In the genomic region with DNA sequence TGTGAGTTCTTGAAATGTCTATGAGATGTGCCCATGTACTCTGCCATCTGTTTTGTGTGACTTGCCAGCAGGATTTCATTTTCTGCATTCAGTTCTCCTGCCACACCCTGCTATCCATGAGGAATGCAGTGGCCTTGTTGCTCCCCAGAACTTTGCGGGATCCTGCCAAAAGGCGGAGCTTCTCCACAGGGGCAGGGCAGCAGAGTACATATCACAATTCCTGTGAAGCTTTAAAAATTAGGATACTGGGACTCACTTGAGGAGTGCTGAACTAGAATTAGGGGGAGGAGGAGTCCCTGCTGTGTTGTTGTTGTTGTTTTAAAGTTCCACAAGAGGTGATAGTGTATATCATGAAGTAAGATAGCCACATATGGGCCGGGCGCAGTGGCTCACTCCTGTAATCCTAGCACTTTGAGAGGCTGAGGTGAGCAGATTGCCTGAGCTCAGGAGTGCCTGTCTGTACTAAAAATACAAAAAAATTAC, we compare ENCODE assay signal across 13 cellular contexts.
A peak's percentile ranks its signal among the peaks of the same experiment; 100 is the strongest.
DNase-seq lines count a peak whose midpoint lies in the region; ATAC-seq, FAIRE-seq and TF ChIP-seq lines count a peak whose summit lies in the region.
"Had no signal": no experiment of that assay in that cellular context is flagged by ENCODE, and none has a peak within 500 bp of the region (broad histone marks: within the 10 kb centered on the region; RNA-seq: fewer than 3 reads in every experiment).

No MANE protein-coding gene starts in this region.

- H3K27me3 ChIP-seq in GM23338 (ENCODE audit: insufficient read depth) (no peaks in the 10 kb centered on the region), adipocyte (replicated peaks; ENCODE audit: control insufficient read depth, insufficient read depth, low read length) (no peaks in the 10 kb centered on the region), suprapubic skin (no peaks in the 10 kb centered on the region)

- ATAC-seq in GM23338 (peak; percentile 67), left cardiac atrium (peak; percentile 26 to 79), HG03175 (IDR thresholded peaks at IDR 0.05; ENCODE audit: unreplicated experiment) (no peak)

- no peak for TF ChIP-seq CTCF in GM23338 (conservative IDR thresholded peaks at IDR 0.05; ENCODE audit: low read depth in 2 of 2)
- TF ChIP-seq CTCF in suprapubic skin (IDR thresholded peaks at IDR 0.05) = no peak

- no peak overlapping the region for H3K4me3 ChIP-seq in GM23338
- H3K4me3 ChIP-seq in adipocyte (ENCODE audit: low read length) = no peak overlapping the region
- peak overlapping the region; percentile 0 for H3K4me3 ChIP-seq in suprapubic skin
- H3K4me3 ChIP-seq: spleen had no signal

- CTCF ChIA-PET in activated naive CD4-positive, alpha-beta T cell treated with anti-CD3 and anti-CD28 coated beads for 36 hours (lab: Charles Lee) = interaction anchor here (1.2 kb wide), 1 partner anchor 10 kb away, joined by 3 read pairs; no protein-coding TSS in a partner anchor

- TF ChIP-seq POLR2A in suprapubic skin (IDR thresholded peaks at IDR 0.05) = no peak

- WGBS in suprapubic skin = 52% methylated on average over 4 of the region's 4 CpGs

- H3K9me2 ChIP-seq in GM23338 (ENCODE audit: insufficient read depth) = no peaks in the 10 kb centered on the region

- no peak overlapping the region for H3K4me3 Mint-ChIP-seq in GM23338
- no peak overlapping the region for H3K4me3 Mint-ChIP-seq in activated naive CD4-positive, alpha-beta T cell treated with anti-CD3 and anti-CD28 coated beads for 36 hours
- H3K4me3 Mint-ChIP-seq: activated naive CD8-positive, alpha-beta T cell treated with anti-CD3 and anti-CD28 coated beads for 36 hours; CD4-positive, alpha-beta T cell; naive B cell had no signal

- TF ChIP-seq EP300 in suprapubic skin (IDR thresholded peaks at IDR 0.05) = no peak

- H3K4me1 Mint-ChIP-seq in GM23338 = peaks cover 23% of the 10 kb centered on the region
- no peaks in the 10 kb centered on the region for H3K4me1 Mint-ChIP-seq in activated naive CD4-positive, alpha-beta T cell treated with anti-CD3 and anti-CD28 coated beads for 36 hours (ENCODE audit: low read depth)
- H3K4me1 Mint-ChIP-seq: activated naive CD8-positive, alpha-beta T cell treated with anti-CD3 and anti-CD28 coated beads for 36 hours; naive B cell had no signal

- no peak overlapping the region for H3K27ac Mint-ChIP-seq in GM23338
- no peak overlapping the region for H3K27ac Mint-ChIP-seq in activated naive CD4-positive, alpha-beta T cell treated with anti-CD3 and anti-CD28 coated beads for 36 hours
- H3K27ac Mint-ChIP-seq: activated naive CD8-positive, alpha-beta T cell treated with anti-CD3 and anti-CD28 coated beads for 36 hours; CD4-positive, alpha-beta T cell; naive B cell had no signal

- peaks cover 33% of the 10 kb centered on the region for H3K9me3 Mint-ChIP-seq in GM23338
- H3K9me3 Mint-ChIP-seq in activated naive CD4-positive, alpha-beta T cell treated with anti-CD3 and anti-CD28 coated beads for 36 hours = no peaks in the 10 kb centered on the region
- H3K9me3 Mint-ChIP-seq: activated naive CD8-positive, alpha-beta T cell treated with anti-CD3 and anti-CD28 coated beads for 36 hours; CD4-positive, alpha-beta T cell had no signal

- H3K79me2 ChIP-seq in GM23338 (replicated peaks; ENCODE audit: insufficient read depth) = no peaks in the 10 kb centered on the region; the same call in 1 of the 2 replicates

- peak overlapping the region; percentile 13 for H3K9ac ChIP-seq in adipocyte (ENCODE audit: low read length)

- H3K9me3 ChIP-seq in adipocyte (ENCODE audit: control insufficient read depth, low read length) (no peaks in the 10 kb centered on the region), suprapubic skin (no peaks in the 10 kb centered on the region)

- H3K4me1 ChIP-seq in GM23338 (ENCODE audit: insufficient read depth) (peaks cover 6% of the 10 kb centered on the region; the same call in 1 of the 2 replicates), adipocyte (ENCODE audit: control insufficient read depth, insufficient read depth, low read length) (peaks cover 36% of the 10 kb centered on the region), suprapubic skin (peaks cover 71% of the 10 kb centered on the region)

- 0 out of 2 replicates have a peak, but pooled peaks cover 2% of the 10 kb centered on the region for H4K20me1 ChIP-seq in GM23338 (replicated peaks; ENCODE audit: insufficient read depth)

- H3F3A ChIP-seq in GM23338 (replicated peaks; ENCODE audit: low read depth) = no peaks in the 10 kb centered on the region

- intact Hi-C loops in left cardiac atrium (cut with DNase I) = no loop called here
- intact Hi-C loops in activated naive CD4-positive, alpha-beta T cell treated with anti-CD3 and anti-CD28 coated beads for 36 hours (cut with micrococcal nuclease) = no loop called here

- H3K27me3 Mint-ChIP-seq in GM23338 (ENCODE audit: insufficient read depth, low read depth, poor library complexity) = no peaks in the 10 kb centered on the region
- peaks cover 4% of the 10 kb centered on the region for H3K27me3 Mint-ChIP-seq in activated naive CD4-positive, alpha-beta T cell treated with anti-CD3 and anti-CD28 coated beads for 36 hours (ENCODE audit: low read depth)

- H2AFZ ChIP-seq in GM23338 = no peak overlapping the region

- H3K36me3 Mint-ChIP-seq in GM23338 (ENCODE audit: low read depth) = peaks cover 33% of the 10 kb centered on the region
- H3K36me3 Mint-ChIP-seq in activated naive CD4-positive, alpha-beta T cell treated with anti-CD3 and anti-CD28 coated beads for 36 hours (ENCODE audit: low read depth) = no peaks in the 10 kb centered on the region
- H3K36me3 Mint-ChIP-seq: activated naive CD8-positive, alpha-beta T cell treated with anti-CD3 and anti-CD28 coated beads for 36 hours; naive B cell had no signal

- no peak overlapping the region for H3K4me2 ChIP-seq in GM23338

- H3K36me3 ChIP-seq in GM23338 (ENCODE audit: insufficient read depth) (no peaks in the 10 kb centered on the region), adipocyte (ENCODE audit: control insufficient read depth, insufficient read depth, low read length, severe bottlenecking) (no peaks in the 10 kb centered on the region), suprapubic skin (peaks cover 3% of the 10 kb centered on the region)

- H3K27ac ChIP-seq in GM23338 (ENCODE audit: low read depth) = no peak overlapping the region
- H3K27ac ChIP-seq in suprapubic skin = peak overlapping the region; percentile 79
- H3K27ac ChIP-seq: spleen had no signal

- peak; percentile 24 for DNase-seq in GM23338 (ENCODE audit: low spot score)
- peak; percentile 66 for DNase-seq in adipocyte (ENCODE audit: low read depth)
- no peak for DNase-seq in left cardiac atrium
- no peak for DNase-seq in suprapubic skin (ENCODE audit: low spot score in 2 of 2)
- no peak for DNase-seq in amniotic stem cell (lab: John Stamatoyannopoulos, UW)
- no peak for DNase-seq in frontal cortex (ENCODE audit: low spot score in 2 of 2)
- no peak for DNase-seq in activated naive CD4-positive, alpha-beta T cell treated with anti-CD3 and anti-CD28 coated beads for 36 hours
- DNase-seq: activated naive CD8-positive, alpha-beta T cell treated with anti-CD3 and anti-CD28 coated beads for 36 hours; CD4-positive, alpha-beta T cell; naive B cell; NCI-H146; spleen had no signal

- no peak for FAIRE-seq in frontal cortex (lab: Jason Lieb, UNC)

TF ChIP-seq in GM23338, 12 proteins besides CTCF, POLR2A, EP300 and RAD21 (continues in another document):
- TF ChIP-seq EZH2 (IDR thresholded peaks at IDR 0.05; ENCODE audit: low read depth, unreplicated experiment) = no peak
- no peak for TF ChIP-seq ZNF114 (CRISPR knock-in tag; IDR thresholded peaks at IDR 0.05)
- TF ChIP-seq POLR2AphosphoS5 (IDR thresholded peaks at IDR 0.05; ENCODE audit: low read depth) = no peak
- TF ChIP-seq EZH2phosphoT487 (IDR thresholded peaks at IDR 0.05; ENCODE audit: unreplicated experiment) = no peak
- TF ChIP-seq, protein P1, sequence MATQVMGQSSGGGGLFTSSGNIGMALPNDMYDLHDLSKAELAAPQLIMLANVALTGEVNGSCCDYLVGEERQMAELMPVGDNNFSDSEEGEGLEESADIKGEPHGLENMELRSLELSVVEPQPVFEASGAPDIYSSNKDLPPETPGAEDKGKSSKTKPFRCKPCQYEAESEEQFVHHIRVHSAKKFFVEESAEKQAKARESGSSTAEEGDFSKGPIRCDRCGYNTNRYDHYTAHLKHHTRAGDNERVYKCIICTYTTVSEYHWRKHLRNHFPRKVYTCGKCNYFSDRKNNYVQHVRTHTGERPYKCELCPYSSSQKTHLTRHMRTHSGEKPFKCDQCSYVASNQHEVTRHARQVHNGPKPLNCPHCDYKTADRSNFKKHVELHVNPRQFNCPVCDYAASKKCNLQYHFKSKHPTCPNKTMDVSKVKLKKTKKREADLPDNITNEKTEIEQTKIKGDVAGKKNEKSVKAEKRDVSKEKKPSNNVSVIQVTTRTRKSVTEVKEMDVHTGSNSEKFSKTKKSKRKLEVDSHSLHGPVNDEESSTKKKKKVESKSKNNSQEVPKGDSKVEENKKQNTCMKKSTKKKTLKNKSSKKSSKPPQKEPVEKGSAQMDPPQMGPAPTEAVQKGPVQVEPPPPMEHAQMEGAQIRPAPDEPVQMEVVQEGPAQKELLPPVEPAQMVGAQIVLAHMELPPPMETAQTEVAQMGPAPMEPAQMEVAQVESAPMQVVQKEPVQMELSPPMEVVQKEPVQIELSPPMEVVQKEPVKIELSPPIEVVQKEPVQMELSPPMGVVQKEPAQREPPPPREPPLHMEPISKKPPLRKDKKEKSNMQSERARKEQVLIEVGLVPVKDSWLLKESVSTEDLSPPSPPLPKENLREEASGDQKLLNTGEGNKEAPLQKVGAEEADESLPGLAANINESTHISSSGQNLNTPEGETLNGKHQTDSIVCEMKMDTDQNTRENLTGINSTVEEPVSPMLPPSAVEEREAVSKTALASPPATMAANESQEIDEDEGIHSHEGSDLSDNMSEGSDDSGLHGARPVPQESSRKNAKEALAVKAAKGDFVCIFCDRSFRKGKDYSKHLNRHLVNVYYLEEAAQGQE (IDR thresholded peaks at IDR 0.05; ENCODE audit: unreplicated experiment) = no peak
- no peak for TF ChIP-seq ZNF331 (CRISPR knock-in tag; IDR thresholded peaks at IDR 0.05; ENCODE audit: low read depth)
- TF ChIP-seq JUNB (IDR thresholded peaks at IDR 0.05; ENCODE audit: unreplicated experiment) = no peak
- no peak for TF ChIP-seq STAT1 (IDR thresholded peaks at IDR 0.05; ENCODE audit: unreplicated experiment)
- no peak for TF ChIP-seq CREB1 (CRISPR knock-in tag; IDR thresholded peaks at IDR 0.05; ENCODE audit: low read depth)
- TF ChIP-seq, protein P2, sequence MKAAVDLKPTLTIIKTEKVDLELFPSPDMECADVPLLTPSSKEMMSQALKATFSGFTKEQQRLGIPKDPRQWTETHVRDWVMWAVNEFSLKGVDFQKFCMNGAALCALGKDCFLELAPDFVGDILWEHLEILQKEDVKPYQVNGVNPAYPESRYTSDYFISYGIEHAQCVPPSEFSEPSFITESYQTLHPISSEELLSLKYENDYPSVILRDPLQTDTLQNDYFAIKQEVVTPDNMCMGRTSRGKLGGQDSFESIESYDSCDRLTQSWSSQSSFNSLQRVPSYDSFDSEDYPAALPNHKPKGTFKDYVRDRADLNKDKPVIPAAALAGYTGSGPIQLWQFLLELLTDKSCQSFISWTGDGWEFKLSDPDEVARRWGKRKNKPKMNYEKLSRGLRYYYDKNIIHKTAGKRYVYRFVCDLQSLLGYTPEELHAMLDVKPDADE (IDR thresholded peaks at IDR 0.05) = no peak

Comparison
In these comparisons a context has a peak if more than half of its experiments do, and no peak if none do; other contexts are left out.
1. DNase-seq: peak in GM23338 (single experiment) and adipocyte (single experiment); none in left cardiac atrium (single experiment), suprapubic skin (0 of 2), amniotic stem cell (single experiment), frontal cortex (0 of 2) and activated naive CD4-positive, alpha-beta T cell treated with anti-CD3 and anti-CD28 coated beads for 36 hours (single experiment).